ENCODE assay signal across 23 cellular contexts in genomic region chr14:63474844-63475243, GRCh38.
"Had no signal": no experiment of that assay in that cellular context is flagged by ENCODE, and none has a peak within 500 bp of the region (broad histone marks: within the 10 kb centered on the region; RNA-seq: fewer than 3 reads in every experiment).

No MANE protein-coding gene starts in this region.

- DNase-seq: activated CD4-positive, alpha-beta T cell treated with anti-CD3 and anti-CD28 coated beads for 1 hour; activated CD4-positive, alpha-beta T cell treated with anti-CD3 and anti-CD28 coated beads, Interleukin-2, amount 50 U/mL, for 1 hour; activated CD8-positive, alpha-beta memory T cell treated with anti-CD3 and anti-CD28 coated beads, Interleukin-2, amount 50 U/mL, for 48 hours; activated T-cell treated with anti-CD3 and anti-CD28 coated beads, Interleukin-2, amount 50 U/mL, for 4 hours; anterior cingulate cortex; caudate nucleus; dorsolateral prefrontal cortex; effector memory CD8-positive, alpha-beta T cell; esophagus squamous epithelium; gastrocnemius medialis; islet precursor cell; left colon; pancreas; right cardiac atrium; stimulated activated CD4-positive, alpha-beta T cell treated with anti-CD3 and anti-CD28 coated beads, Interleukin-12 subunit alpha, Interleukin-12 subunit beta, amount 100 ng/mL, for 4 hours; T-helper 9 cell; uterus had no signal

- H3K4me3 ChIP-seq: dorsolateral prefrontal cortex, esophagus squamous epithelium, gastrocnemius medialis, pancreas, tibial nerve, uterus had no signal

- ATAC-seq: activated T-cell treated with anti-CD3 and anti-CD28 coated beads, Interleukin-2, amount 50 U/mL, for 4 hours; effector memory CD8-positive, alpha-beta T cell; gastrocnemius medialis; left colon; pancreas; right cardiac atrium; stimulated activated naive CD8-positive, alpha-beta T cell treated with anti-CD3 and anti-CD28 coated beads, Interleukin-15, Interleukin-2, amounts not matched to agents 100 U/mL and 50 U/mL, for 24 hours had no signal

- H3K36me3 ChIP-seq: esophagus squamous epithelium, gastrocnemius medialis, pancreas, tibial nerve, uterus had no signal

- H3K9me3 Mint-ChIP-seq: activated T-cell treated with anti-CD3 and anti-CD28 coated beads, Interleukin-2, amount 50 U/mL, for 4 hours; activated T-helper 2 cell treated with anti-CD3 and anti-CD28 coated beads, Interferon-gamma antibody, Interleukin-2, Interleukin-4, amounts not matched to agents 10 μg/mL and 5 μg/mL and 100 μg/mL, durations not matched to agents 14 hours and 24 hours and 36 hours; brain; effector memory CD8-positive, alpha-beta T cell; memory B cell; nephron had no signal

- H3K4me3 Mint-ChIP-seq: activated T-cell treated with anti-CD3 and anti-CD28 coated beads, Interleukin-2, amount 50 U/mL, for 4 hours; brain; effector memory CD8-positive, alpha-beta T cell; memory B cell; nephron had no signal

- H3K27me3 ChIP-seq: dorsolateral prefrontal cortex, esophagus squamous epithelium, gastrocnemius medialis, pancreas, tibial nerve, uterus had no signal

- H3K27ac Mint-ChIP-seq: activated T-helper 2 cell treated with anti-CD3 and anti-CD28 coated beads, Interferon-gamma antibody, Interleukin-2, Interleukin-4, amounts not matched to agents 10 μg/mL and 5 μg/mL and 100 μg/mL, durations not matched to agents 14 hours and 24 hours and 36 hours; effector memory CD8-positive, alpha-beta T cell; memory B cell; nephron had no signal

- H3K4me1 ChIP-seq: uterus had no signal

- H3K9me3 ChIP-seq: esophagus squamous epithelium, gastrocnemius medialis, pancreas, tibial nerve, uterus had no signal

- H3K27me3 Mint-ChIP-seq: brain; effector memory CD8-positive, alpha-beta T cell; memory B cell had no signal

- H3K27ac ChIP-seq: dorsolateral prefrontal cortex, esophagus squamous epithelium, gastrocnemius medialis, pancreas, tibial nerve, uterus had no signal
